In genomic region chr14:21106191-21106505, GRCh38 we compare ENCODE assay signal across 8 cellular contexts.
DNase-seq lines count a peak whose midpoint lies in the region; TF ChIP-seq lines count a peak whose summit lies in the region.

No MANE protein-coding gene starts in this region.

- peaks cover 14 to 38% of the 10 kb centered on the region in 2 donors for H3K4me1 ChIP-seq in muscle layer of duodenum (ENCODE audit: control insufficient read depth in 1 of 2, insufficient read depth in 2 of 2, low read length in 2 of 2)

- DNase-seq in MV-4-11 (lab: John Stamatoyannopoulos, UW) (peak; percentile 54), choroid plexus epithelial cell (ENCODE audit: low read depth) (peak; percentile 54), DMS153 treated with DMSO at 0.1 percent for 48 hours (lab: John Stamatoyannopoulos, UW; ENCODE audit: unreplicated experiment) (no peak), HK-2 (ENCODE audit: unreplicated experiment) (no peak), GM19240 (ENCODE audit: insufficient read length, low spot score) (no peak), GM10248 (ENCODE audit: extremely low spot score) (no peak)

- no peaks in the 10 kb centered on the region for H3K27me3 ChIP-seq in muscle layer of duodenum (ENCODE audit: low read depth, low read length)

- POLR2A ChIA-PET in GM10248 (lab: Yijun Ruan, JAX): no interaction called here

- H3K36me3 ChIP-seq in muscle layer of duodenum (ENCODE audit: control insufficient read depth in 1 of 2, insufficient read depth in 2 of 2, low read length in 2 of 2): no peaks in the 10 kb centered on the region

- TF ChIP-seq CTCF in 22Rv1 (IDR thresholded peaks at IDR 0.05) (no peak), choroid plexus epithelial cell (conservative IDR thresholded peaks at IDR 0.05; ENCODE audit: low read depth, low read length) (no peak), GM10248 (IDR thresholded peaks at IDR 0.05; ENCODE audit: control extremely low read depth, extremely low read depth, low read depth, missing control alignments) (no peak)

- CTCF ChIA-PET in GM10248 (lab: Yijun Ruan, JAX): interaction anchor here (1.3 to 13.3 kb wide), 8 partner anchors 12 to 98 kb away, joined by 3 to 228 read pairs (median 48); partner anchors contain the start of gene ARHGEF40

- H3K27ac ChIP-seq in 22Rv1 (peak overlapping the region; percentile 99), muscle layer of duodenum (ENCODE audit: low read length) (peak overlapping the region; percentile 25)

- H3K9me3 ChIP-seq in muscle layer of duodenum (ENCODE audit: control insufficient read depth in 1 of 2, low read length in 2 of 2): no peaks in the 10 kb centered on the region

- H3K4me3 ChIP-seq in choroid plexus epithelial cell (ENCODE audit: low read depth, low read length) (no peak overlapping the region), muscle layer of duodenum (ENCODE audit: low read depth in 1 of 2, low read length in 2 of 2) (no peak overlapping the region)

Comparison
In these comparisons a context has a peak if more than half of its experiments do, and no peak if none do; other contexts are left out.
1. DNase-seq: peak in MV-4-11 (single experiment) and choroid plexus epithelial cell (single experiment); none in DMS153 treated with DMSO at 0.1 percent for 48 hours (single experiment), HK-2 (single experiment), GM19240 (single experiment) and GM10248 (single experiment).